ENCODE assay signal across 8 cellular contexts in the genomic region with DNA sequence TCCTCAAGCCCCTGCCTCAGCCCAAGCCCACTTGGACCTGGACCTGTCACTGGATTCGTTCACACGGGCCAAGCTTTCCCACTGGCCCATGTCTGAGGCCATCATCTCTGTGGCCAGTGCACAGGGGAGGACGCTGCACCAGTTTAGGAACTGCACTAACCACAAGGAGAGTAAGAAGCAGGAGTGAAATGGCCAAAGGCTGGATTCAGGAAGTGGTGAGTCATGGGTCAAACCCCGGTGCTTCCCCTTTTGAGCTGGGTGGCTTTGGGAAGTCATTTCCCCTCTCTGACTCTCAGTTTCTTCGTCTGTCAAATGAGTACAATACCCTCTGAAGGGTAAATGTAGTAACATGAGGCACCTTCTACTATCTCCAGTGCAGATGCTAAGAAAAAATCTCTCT.
A peak's percentile ranks its signal among the peaks of the same experiment; 100 is the strongest.
DNase-seq lines count a peak whose midpoint lies in the region; ATAC-seq, FAIRE-seq and TF ChIP-seq lines count a peak whose summit lies in the region.

No MANE protein-coding gene starts in this region.

- H3K27me3 ChIP-seq in pancreas, result peaks cover 0 to 3% (median 0%) of the 10 kb centered on the region in 4 donors

- TF ChIP-seq CTCF in GM10248 (IDR thresholded peaks at IDR 0.05; ENCODE audit: control extremely low read depth, extremely low read depth, low read depth, missing control alignments) (no peak), pancreas (IDR thresholded peaks at IDR 0.05) (no peak)

- intact Hi-C loops in pancreas (cut with DNase I), result no loop called here

- no peaks in the 10 kb centered on the region for H3K36me3 ChIP-seq in pancreas

- H3K27ac ChIP-seq in pancreas, result no peak overlapping the region

- no peaks in the 10 kb centered on the region for H3K4me1 ChIP-seq in pancreas

- no peak for FAIRE-seq in pancreas (lab: Jason Lieb, UNC)

- no peaks in the 10 kb centered on the region for H3K9me3 ChIP-seq in pancreas

- POLR2A ChIA-PET in GM10248 (lab: Yijun Ruan, JAX) (no interaction called here), HEK293T (lab: Yijun Ruan, JAX) (interaction anchor here (1.0 kb wide), 1 partner anchor 10 kb away, joined by 3 read pairs; no protein-coding TSS in a partner anchor)

- CTCF ChIA-PET in GM10248 (lab: Yijun Ruan, JAX), result interaction anchor here (1.2 to 2.5 kb wide), 3 partner anchors 12 to 76 kb away, joined by 3 to 6 read pairs (median 3); no protein-coding TSS in a partner anchor
- CTCF ChIA-PET in HEK293T (lab: Yijun Ruan, JAX), result interaction anchor here (0.5 kb wide), 1 partner anchor 73 kb away, joined by 3 read pairs; no protein-coding TSS in a partner anchor

- DNase-seq in GM10248 (ENCODE audit: extremely low spot score), result peak; percentile 55
- DNase-seq in OCI-M2 (lab: John Stamatoyannopoulos, UW; ENCODE audit: unreplicated experiment), result peak; percentile 36
- DNase-seq in fibroblast of gingiva (ENCODE audit: low read depth), result peak; percentile 8
- DNase-seq in pancreas, result peak in 1 of 6 donors; percentile 50
- DNase-seq in NCI-H82 treated with DMSO at 0.1 percent for 48 hours (lab: John Stamatoyannopoulos, UW; ENCODE audit: unreplicated experiment), result no peak
- DNase-seq in HEK293T (ENCODE audit: extremely low spot score), result no peak

- H3K4me3 ChIP-seq in pancreas, result no peak overlapping the region

- peak in 3 of 4 donors; percentile 51 to 86 (median 78) for ATAC-seq in pancreas
- ATAC-seq in GM18907 (IDR thresholded peaks at IDR 0.05; ENCODE audit: unreplicated experiment), result no peak
- ATAC-seq in HG03045 (IDR thresholded peaks at IDR 0.05; ENCODE audit: unreplicated experiment), result no peak

- WGBS in pancreas, 2 donors, result 31 to 40% methylated on average over 5 of the region's 5 CpGs

TF ChIP-seq in HEK293T, 16 proteins besides CTCF, POLR2A, EP300 and RAD21:
- TF ChIP-seq HDGF (IDR thresholded peaks at IDR 0.05; ENCODE audit: borderline replicate concordance) (no peak), SUZ12 (IDR thresholded peaks at IDR 0.05) (no peak), FOXA1 (IDR thresholded peaks at IDR 0.05) (no peak), ZNF384 (IDR thresholded peaks at IDR 0.05) (no peak), SP1 (IDR thresholded peaks at IDR 0.05) (no peak), BHLHE40 (IDR thresholded peaks at IDR 0.05; ENCODE audit: borderline replicate concordance) (no peak), ARNT (IDR thresholded peaks at IDR 0.05) (no peak), FOXM1 (IDR thresholded peaks at IDR 0.05; ENCODE audit: borderline replicate concordance) (no peak), L3MBTL2 (conservative IDR thresholded peaks at IDR 0.05) (no peak), FOXK2 (IDR thresholded peaks at IDR 0.05) (no peak), TARDBP (IDR thresholded peaks at IDR 0.05) (no peak)
- TF ChIP-seq, protein P1, sequence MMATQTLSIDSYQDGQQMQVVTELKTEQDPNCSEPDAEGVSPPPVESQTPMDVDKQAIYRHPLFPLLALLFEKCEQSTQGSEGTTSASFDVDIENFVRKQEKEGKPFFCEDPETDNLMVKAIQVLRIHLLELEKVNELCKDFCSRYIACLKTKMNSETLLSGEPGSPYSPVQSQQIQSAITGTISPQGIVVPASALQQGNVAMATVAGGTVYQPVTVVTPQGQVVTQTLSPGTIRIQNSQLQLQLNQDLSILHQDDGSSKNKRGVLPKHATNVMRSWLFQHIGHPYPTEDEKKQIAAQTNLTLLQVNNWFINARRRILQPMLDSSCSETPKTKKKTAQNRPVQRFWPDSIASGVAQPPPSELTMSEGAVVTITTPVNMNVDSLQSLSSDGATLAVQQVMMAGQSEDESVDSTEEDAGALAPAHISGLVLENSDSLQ (IDR thresholded peaks at IDR 0.05), result no peak

Comparison
In these comparisons a context has a peak if more than half of its experiments do, and no peak if none do; other contexts are left out.
1. DNase-seq: peak in GM10248 (single experiment), OCI-M2 (single experiment) and fibroblast of gingiva (single experiment); none in NCI-H82 treated with DMSO at 0.1 percent for 48 hours (single experiment) and HEK293T (single experiment).
2. ATAC-seq: peak in pancreas (3 of 4); none in GM18907 (single experiment) and HG03045 (single experiment).